ENCODE assay signal across 1 cellular context in genomic region chr3:184157206-184157605, GRCh38.
TF ChIP-seq lines count a peak whose summit lies in the region.

No MANE protein-coding gene starts in this region.

TF ChIP-seq in K562, 482 proteins besides CTCF, POLR2A, EP300 and RAD21:
- TF ChIP-seq ZFP36 (IDR thresholded peaks at IDR 0.05; ENCODE audit: low read depth, low read length, partially characterized antibody) (no peak), ZNF609 (CRISPR knock-in tag; IDR thresholded peaks at IDR 0.05; ENCODE audit: borderline replicate concordance) (no peak), NR1H2 (CRISPR knock-in tag; IDR thresholded peaks at IDR 0.05) (no peak), CBFA2T3 (IDR thresholded peaks at IDR 0.05) (0 out of 2 replicates have a peak, but pooled peaks have one; percentile 10), HOMEZ (CRISPR knock-in tag; IDR thresholded peaks at IDR 0.05) (no peak), ELF1 (tag; IDR thresholded peaks at IDR 0.05) (no peak), MGA (IDR thresholded peaks at IDR 0.05) (no peak), TCF3 (CRISPR knock-in tag; IDR thresholded peaks at IDR 0.05) (no peak), RCOR1 (IDR thresholded peaks at IDR 0.05; ENCODE audit: borderline replicate concordance in 1 of 2, low read depth in 2 of 2, low read length in 2 of 2) (0 out of 4 replicates have a peak, but pooled peaks of 1 of the 2 experiments have one; percentile 30), MECOM (CRISPR knock-in tag; IDR thresholded peaks at IDR 0.05) (0 out of 2 replicates have a peak, but pooled peaks have one; percentile 26), CBX1 (IDR thresholded peaks at IDR 0.05; ENCODE audit: low read depth) (no peak), MAZ (CRISPR knock-in tag; conservative IDR thresholded peaks at IDR 0.05 in 1 of 2, IDR thresholded peaks at IDR 0.05 in 1 of 2) (0 out of 4 replicates have a peak, but pooled peaks of 1 of the 2 experiments have one; percentile 15), RNF219 (CRISPR knock-in tag; IDR thresholded peaks at IDR 0.05) (no peak)
